37 cellular contexts compared by ENCODE assay signal in genomic region chr12:63133981-63134380, GRCh38. TPM values are rescaled to one million over a fixed set of nuclear protein-coding genes. Genes with fewer than 3 reads are reported as not detected.
"Had no signal": no experiment of that assay in that cellular context is flagged by ENCODE, and none has a peak within 500 bp of the region (broad histone marks: within the 10 kb centered on the region; RNA-seq: fewer than 3 reads in every experiment).

No MANE protein-coding gene starts in this region.

- DNase-seq: Karpas-422, MG63, MM.1S, MV-4-11, NCI-H1048, NCI-H1092, NCI-H1092 treated with DMSO at 0.1 percent for 48 hours, NCI-H1105, NCI-H1105 treated with DMSO at 0.1 percent for 48 hours, NCI-H1417, NCI-H1417 treated with DMSO at 0.1 percent for 48 hours, NCI-H1436, NCI-H1436 treated with DMSO at 0.1 percent for 48 hours, NCI-H146, NCI-H1694, NCI-H1694 treated with DMSO at 0.1 percent for 48 hours, NCI-H187, NCI-H187 treated with DMSO at 0.1 percent for 48 hours, NCI-H1930, NCI-H2029, NCI-H2029 treated with DMSO at 0.1 percent for 48 hours, NCI-H2081, NCI-H2081 treated with DMSO at 0.1 percent for 48 hours, NCI-H2107, NCI-H2171, NCI-H2171 treated with DMSO at 0.1 percent for 48 hours, NCI-H2227 treated with DMSO at 0.1 percent for 48 hours, NCI-H226, NCI-H345, NCI-H446, NCI-H446 treated with DMSO at 0.1 percent for 48 hours, NCI-H510A, NCI-H510A treated with DMSO at 0.1 percent for 48 hours had no signal

RNA-seq across cellular contexts. Expression of gene AVPR1A, which starts 17.0 kb away (rescaled TPM):
- total RNA-seq: LHCN-M2, M059J, MCF 10A, NCI-H460 had no signal
